In genomic region chr20:50508171-50508761, GRCh38 we compare ENCODE assay signal across 15 cellular contexts. TPM values are rescaled to one million over a fixed set of nuclear protein-coding genes. Genes with fewer than 3 reads are reported as not detected.
DNase-seq lines count a peak whose midpoint lies in the region; ATAC-seq lines count a peak whose summit lies in the region.
"Had no signal": no experiment of that assay in that cellular context is flagged by ENCODE, and none has a peak within 500 bp of the region (broad histone marks: within the 10 kb centered on the region; RNA-seq: fewer than 3 reads in every experiment).

No MANE protein-coding gene starts in this region.

- H3K4me1 Mint-ChIP-seq in activated T-helper 17 cell treated with anti-CD3 and anti-CD28 coated beads, Interleukin-2, amount 50 U/mL, for 72 hours, result peaks cover 18% of the 10 kb centered on the region

- in situ Hi-C loops in GM23248 (cut with MboI), result no loop called here

- peaks cover 31% of the 10 kb centered on the region for H3K79me2 ChIP-seq in GM23248 (ENCODE audit: insufficient read depth)

- peaks cover 28% of the 10 kb centered on the region for H3K4me1 ChIP-seq in GM23248 (ENCODE audit: insufficient read depth)

- ATAC-seq in activated T-helper 17 cell treated with anti-CD3 and anti-CD28 coated beads, Interleukin-2, amount 50 U/mL, for 72 hours (replicated peaks), result no peak

- no peaks in the 10 kb centered on the region for H3K27me3 Mint-ChIP-seq in activated T-helper 17 cell treated with anti-CD3 and anti-CD28 coated beads, Interleukin-2, amount 50 U/mL, for 72 hours
- H3K27me3 Mint-ChIP-seq: IgD-negative memory B cell had no signal

- peak; percentile 12 for DNase-seq in AG08396 (ENCODE audit: low spot score)
- DNase-seq in GM23248, result no peak
- peak; percentile 56 for DNase-seq in myocyte (ENCODE audit: low read depth)
- DNase-seq in HUDEP-2 (lab: John Stamatoyannopoulos, UW; ENCODE audit: unreplicated experiment in 76 of 76), result no peak
- DNase-seq in NCI-H345 (lab: John Stamatoyannopoulos, UW), result no peak
- no peak for DNase-seq in NCI-H1417 treated with DMSO at 0.1 percent for 48 hours (lab: John Stamatoyannopoulos, UW)
- no peak for DNase-seq in glomerular visceral epithelial cell (ENCODE audit: extremely low spot score)
- DNase-seq: AML-193, EL, NCI-H446, SK-N-SH had no signal

- no peaks in the 10 kb centered on the region for H3K36me3 ChIP-seq in GM23248 (ENCODE audit: low read depth)
- H3K36me3 ChIP-seq: thoracic aorta had no signal

- peak overlapping the region; percentile 38 for H3K4me3 Mint-ChIP-seq in activated T-helper 17 cell treated with anti-CD3 and anti-CD28 coated beads, Interleukin-2, amount 50 U/mL, for 72 hours

- H4K20me1 ChIP-seq in GM23248 (ENCODE audit: insufficient read depth), result no peaks in the 10 kb centered on the region

- WGBS in GM23248 (ENCODE audit: low coverage in 1 of 2, low lambda C conversion rate in 2 of 2, missing lambda C conversion rate in 2 of 2), 2 experiments, result 86 to 88% methylated on average over 9 of the region's 9 CpGs

- H3K4me3 ChIP-seq in GM23248, result no peak overlapping the region
- H3K4me3 ChIP-seq: coronary artery, thoracic aorta had no signal

- H3F3A ChIP-seq in GM23248 (ENCODE audit: insufficient read depth), result peaks cover 27% of the 10 kb centered on the region

- H3K9me3 Mint-ChIP-seq in activated T-helper 17 cell treated with anti-CD3 and anti-CD28 coated beads, Interleukin-2, amount 50 U/mL, for 72 hours, result no peaks in the 10 kb centered on the region
- H3K9me3 Mint-ChIP-seq: IgD-negative memory B cell had no signal

- peak overlapping the region; percentile 48 for H3K27ac Mint-ChIP-seq in activated T-helper 17 cell treated with anti-CD3 and anti-CD28 coated beads, Interleukin-2, amount 50 U/mL, for 72 hours

- H2AFZ ChIP-seq in GM23248, result 0 out of 2 replicates have a peak overlapping the region, but pooled peaks have one; percentile 11

- H3K36me3 Mint-ChIP-seq in activated T-helper 17 cell treated with anti-CD3 and anti-CD28 coated beads, Interleukin-2, amount 50 U/mL, for 72 hours (ENCODE audit: low read depth), result peaks cover 33% of the 10 kb centered on the region
- H3K36me3 Mint-ChIP-seq: IgD-negative memory B cell had no signal

- H3K27ac ChIP-seq in GM23248, result no peak overlapping the region
- H3K27ac ChIP-seq: coronary artery, thoracic aorta had no signal

- H3K9me3 ChIP-seq in GM23248 (ENCODE audit: low read depth), result no peaks in the 10 kb centered on the region
- H3K9me3 ChIP-seq: SK-N-SH, thoracic aorta had no signal

- no peak overlapping the region for H3K4me2 ChIP-seq in GM23248 (ENCODE audit: unreplicated experiment)
- H3K4me2 ChIP-seq: SK-N-SH had no signal

- no peaks in the 10 kb centered on the region for H3K27me3 ChIP-seq in GM23248 (replicated peaks; ENCODE audit: insufficient read depth)

- H3K9ac ChIP-seq in GM23248, result no peak overlapping the region
- H3K9ac ChIP-seq: SK-N-SH had no signal

- H3K9me2 ChIP-seq in GM23248 (ENCODE audit: insufficient read depth), result no peaks in the 10 kb centered on the region
- H3K9me2 ChIP-seq: SK-N-SH had no signal

RNA-seq across cellular contexts. Expression of gene PTPN1, which starts 1.9 kb away (rescaled TPM):
- total RNA-seq in GM23248 (2014; rRNA removed; shearing (Covaris generic)), result 22.8 and 27.9 TPM in 2 replicates
- polyA plus RNA-seq in GM23248 (2016; fragmentation: Nextera tagmentation; extraction: Ambion mirVana), result 18.8 and 18.9 TPM in 2 replicates
- 10 to 100 TPM; 68.3 to 77.1 TPM for total RNA-seq in activated T-helper 17 cell treated with anti-CD3 and anti-CD28 coated beads, Interleukin-2, amount 50 U/mL, for 72 hours
- 32.4 and 35.4 TPM in 2 replicates for total RNA-seq in myocyte
- polyA plus RNA-seq in myocyte (2012), result 31.6 TPM

Comparison
In these comparisons a context has a peak if more than half of its experiments do, and no peak if none do; other contexts are left out.
1. DNase-seq: peak in AG08396 (single experiment) and myocyte (single experiment); none in GM23248 (single experiment), HUDEP-2 (0 of 76), NCI-H345 (single experiment), NCI-H1417 treated with DMSO at 0.1 percent for 48 hours (single experiment) and glomerular visceral epithelial cell (single experiment).